ENCODE assay signal across 22 cellular contexts in genomic region chr14:22315336-22315735, GRCh38.
DNase-seq lines count a peak whose midpoint lies in the region; ATAC-seq and TF ChIP-seq lines count a peak whose summit lies in the region.
"Had no signal": no experiment of that assay in that cellular context is flagged by ENCODE, and none has a peak within 500 bp of the region (broad histone marks: within the 10 kb centered on the region; RNA-seq: fewer than 3 reads in every experiment).

No MANE protein-coding gene starts in this region.

- H3K4me1 ChIP-seq in CD4-positive, CD25-positive, alpha-beta regulatory T cell (ENCODE audit: control insufficient read depth, insufficient read depth, low read length, poor library complexity, severe bottlenecking), result no peaks in the 10 kb centered on the region
- H3K4me1 ChIP-seq in thyroid gland, result no peaks in the 10 kb centered on the region
- H3K4me1 ChIP-seq: upper lobe of right lung had no signal

- H3K27ac ChIP-seq in CD4-positive, CD25-positive, alpha-beta regulatory T cell (ENCODE audit: insufficient read depth, low read length, poor library complexity, severe bottlenecking), result peak overlapping the region; percentile 14
- no peak overlapping the region for H3K27ac ChIP-seq in SU-DHL-6 (ENCODE audit: low read depth, low read length)
- no peak overlapping the region for H3K27ac ChIP-seq in thyroid gland
- H3K27ac ChIP-seq: coronary artery, upper lobe of right lung had no signal

- TF ChIP-seq CTCF in SU-DHL-6 (IDR thresholded peaks at IDR 0.05; ENCODE audit: insufficient read depth, low read length, poor library complexity, severe bottlenecking) (no peak), epithelial cell of esophagus (IDR thresholded peaks at IDR 0.05; ENCODE audit: insufficient read depth, low read depth, low read length, missing control alignments) (no peak), thyroid gland (IDR thresholded peaks at IDR 0.05) (no peak)

- no peaks in the 10 kb centered on the region for H3K79me2 ChIP-seq in SU-DHL-6 (ENCODE audit: insufficient read depth, low read length)

- 83 to 88% methylated on average over 3 of the region's 3 CpGs for WGBS in thyroid gland, 2 donors

- H3K9me3 ChIP-seq in CD4-positive, CD25-positive, alpha-beta regulatory T cell (ENCODE audit: control insufficient read depth in 2 of 2, low read length in 2 of 2), result no peaks in the 10 kb centered on the region
- no peaks in the 10 kb centered on the region for H3K9me3 ChIP-seq in SU-DHL-6 (ENCODE audit: insufficient read depth, low read length)
- no peaks in the 10 kb centered on the region for H3K9me3 ChIP-seq in thyroid gland
- H3K9me3 ChIP-seq: upper lobe of right lung had no signal

- no peak for TF ChIP-seq POLR2A in thyroid gland (IDR thresholded peaks at IDR 0.05)

- H3K4me1 Mint-ChIP-seq in activated CD4-positive, alpha-beta T cell treated with anti-CD3 and anti-CD28 coated beads for 36 hours, result no peaks in the 10 kb centered on the region
- H3K4me1 Mint-ChIP-seq in CD4-positive, CD25-positive, alpha-beta regulatory T cell, result no peaks in the 10 kb centered on the region
- H3K4me1 Mint-ChIP-seq: immature natural killer cell had no signal

- ATAC-seq in activated CD4-positive, alpha-beta T cell treated with anti-CD3 and anti-CD28 coated beads for 36 hours, result no peak
- ATAC-seq in CD4-positive, CD25-positive, alpha-beta regulatory T cell (ENCODE audit: low read depth in 2 of 2), result no peak
- ATAC-seq: left colon; stimulated activated memory B cell treated with anti-CD40 and anti-IgM and Interleukin-4, amounts not matched to agents 10 μg/mL and 1 μg/mL and 100 μg/mL, for 72 hours; upper lobe of right lung had no signal

- no peaks in the 10 kb centered on the region for H3K27me3 Mint-ChIP-seq in activated CD4-positive, alpha-beta T cell treated with anti-CD3 and anti-CD28 coated beads for 36 hours
- H3K27me3 Mint-ChIP-seq in CD4-positive, CD25-positive, alpha-beta regulatory T cell, result no peaks in the 10 kb centered on the region
- H3K27me3 Mint-ChIP-seq: stimulated activated memory B cell treated with anti-CD40 and anti-IgM and Interleukin-4, amounts not matched to agents 10 μg/mL and 1 μg/mL and 100 μg/mL, for 72 hours had no signal

- POLR2A ChIA-PET in activated CD4-positive, alpha-beta T cell treated with anti-CD3 and anti-CD28 coated beads for 36 hours (lab: Charles Lee), result no interaction called here

- peak overlapping the region; percentile 13 for H3K27ac Mint-ChIP-seq in activated CD4-positive, alpha-beta T cell treated with anti-CD3 and anti-CD28 coated beads for 36 hours
- peak overlapping the region in 1 of 3 donors; percentile 38 for H3K27ac Mint-ChIP-seq in CD4-positive, CD25-positive, alpha-beta regulatory T cell
- H3K27ac Mint-ChIP-seq: immature natural killer cell; nephron; stimulated activated memory B cell treated with anti-CD40 and anti-IgM and Interleukin-4, amounts not matched to agents 10 μg/mL and 1 μg/mL and 100 μg/mL, for 72 hours had no signal

- no peak overlapping the region for H3K4me2 ChIP-seq in SU-DHL-6 (ENCODE audit: low read depth, low read length, poor library complexity, severe bottlenecking)

- H3K4me3 Mint-ChIP-seq in activated CD4-positive, alpha-beta T cell treated with anti-CD3 and anti-CD28 coated beads for 36 hours, result peak overlapping the region; percentile 15
- no peak overlapping the region for H3K4me3 Mint-ChIP-seq in CD4-positive, CD25-positive, alpha-beta regulatory T cell
- H3K4me3 Mint-ChIP-seq: IgD-negative memory B cell; immature natural killer cell; nephron; stimulated activated memory B cell treated with anti-CD40 and anti-IgM and Interleukin-4, amounts not matched to agents 10 μg/mL and 1 μg/mL and 100 μg/mL, for 72 hours had no signal

- no peak overlapping the region for H2AFZ ChIP-seq in SU-DHL-6 (ENCODE audit: low read depth, low read length, severe bottlenecking)

- DNase-seq in activated CD4-positive, alpha-beta T cell treated with anti-CD3 and anti-CD28 coated beads for 36 hours, result no peak
- no peak for DNase-seq in activated CD4-positive, alpha-beta T cell treated with anti-CD3 and anti-CD28 coated beads for 1 hour
- no peak for DNase-seq in CD4-positive, CD25-positive, alpha-beta regulatory T cell
- peak; percentile 69 for DNase-seq in epithelial cell of esophagus (ENCODE audit: low read depth)
- DNase-seq in thyroid gland, result no peak
- DNase-seq in middle frontal gyrus (ENCODE audit: extremely low spot score, low spot score), result no peak
- DNase-seq in HPDE6-E6E7 (ENCODE audit: extremely low spot score), result no peak
- DNase-seq: 8988T; activated T-cell treated with anti-CD3 and anti-CD28 coated beads, Interleukin-2, amount 50 U/mL, for 1 hour; C1 segment of cervical spinal cord; caudate nucleus; effector CD8-positive, alpha-beta T cell; immature natural killer cell; left colon; NCI-H146; NCI-H345; upper lobe of right lung had no signal

- no peaks in the 10 kb centered on the region for H3K9me2 ChIP-seq in SU-DHL-6 (replicated peaks; ENCODE audit: insufficient read depth, low read length)

- H4K20me1 ChIP-seq in SU-DHL-6 (ENCODE audit: low read depth, low read length), result no peaks in the 10 kb centered on the region

- no peaks in the 10 kb centered on the region for H3K36me3 Mint-ChIP-seq in activated CD4-positive, alpha-beta T cell treated with anti-CD3 and anti-CD28 coated beads for 36 hours (ENCODE audit: low read depth)
- no peaks in the 10 kb centered on the region for H3K36me3 Mint-ChIP-seq in CD4-positive, CD25-positive, alpha-beta regulatory T cell
- H3K36me3 Mint-ChIP-seq: IgD-negative memory B cell; immature natural killer cell; stimulated activated memory B cell treated with anti-CD40 and anti-IgM and Interleukin-4, amounts not matched to agents 10 μg/mL and 1 μg/mL and 100 μg/mL, for 72 hours had no signal

- no peaks in the 10 kb centered on the region for H3K9me3 Mint-ChIP-seq in activated CD4-positive, alpha-beta T cell treated with anti-CD3 and anti-CD28 coated beads for 36 hours (ENCODE audit: low read depth)
- H3K9me3 Mint-ChIP-seq in CD4-positive, CD25-positive, alpha-beta regulatory T cell, result no peaks in the 10 kb centered on the region
- H3K9me3 Mint-ChIP-seq: IgD-negative memory B cell; immature natural killer cell; nephron; stimulated activated memory B cell treated with anti-CD40 and anti-IgM and Interleukin-4, amounts not matched to agents 10 μg/mL and 1 μg/mL and 100 μg/mL, for 72 hours had no signal

- no peak overlapping the region for H3K4me3 ChIP-seq in CD4-positive, CD25-positive, alpha-beta regulatory T cell (ENCODE audit: low read depth, low read length)
- no peak overlapping the region for H3K4me3 ChIP-seq in SU-DHL-6 (ENCODE audit: insufficient read depth, low read length, poor library complexity, severe bottlenecking)
- no peak overlapping the region for H3K4me3 ChIP-seq in epithelial cell of esophagus (ENCODE audit: low read length)
- H3K4me3 ChIP-seq in thyroid gland (replicated peaks in 1 of 3), result no peak overlapping the region
- H3K4me3 ChIP-seq: coronary artery, upper lobe of right lung had no signal

- 0 out of 2 replicates have a peak overlapping the region, but pooled peaks have one; percentile 34 for H3K9ac ChIP-seq in SU-DHL-6 (ENCODE audit: low read length)

- no peaks in the 10 kb centered on the region for H3K27me3 ChIP-seq in CD4-positive, CD25-positive, alpha-beta regulatory T cell (ENCODE audit: control insufficient read depth, insufficient read depth, low read length)
- H3K27me3 ChIP-seq in SU-DHL-6 (ENCODE audit: low read length) (no peaks in the 10 kb centered on the region), thyroid gland (no peaks in the 10 kb centered on the region)
- H3K27me3 ChIP-seq: upper lobe of right lung had no signal

- H3K36me3 ChIP-seq in CD4-positive, CD25-positive, alpha-beta regulatory T cell (ENCODE audit: control insufficient read depth, insufficient read depth, low read length), result no peaks in the 10 kb centered on the region
- H3K36me3 ChIP-seq in SU-DHL-6 (ENCODE audit: low read length), result no peaks in the 10 kb centered on the region
- H3K36me3 ChIP-seq in thyroid gland, result no peaks in the 10 kb centered on the region
- H3K36me3 ChIP-seq: upper lobe of right lung had no signal

- intact Hi-C loops in activated CD4-positive, alpha-beta T cell treated with anti-CD3 and anti-CD28 coated beads for 36 hours (cut with DNase I, micrococcal nuclease), result loop anchor here (5.0 to 10.0 kb wide), 3 partner anchors 177 to 242 kb away; no protein-coding TSS in a partner anchor
- intact Hi-C loops in thyroid gland (cut with DNase I), result loop anchor here (5.0 kb wide), 1 partner anchor 157 kb away; no protein-coding TSS in a partner anchor

- H3F3A ChIP-seq in SU-DHL-6 (ENCODE audit: insufficient read depth), result no peaks in the 10 kb centered on the region; the same call in 1 of the 2 replicates

- CTCF ChIA-PET in activated CD4-positive, alpha-beta T cell treated with anti-CD3 and anti-CD28 coated beads for 36 hours (lab: Charles Lee), result no interaction called here
